In genomic region chr7:101550641-101551531, GRCh38 we compare ENCODE assay signal across 13 cellular contexts.
DNase-seq lines count a peak whose midpoint lies in the region; ATAC-seq and TF ChIP-seq lines count a peak whose summit lies in the region.
"Had no signal": no experiment of that assay in that cellular context is flagged by ENCODE, and none has a peak within 500 bp of the region (broad histone marks: within the 10 kb centered on the region; RNA-seq: fewer than 3 reads in every experiment).

No MANE protein-coding gene starts in this region.

- no peak overlapping the region for H3K9ac ChIP-seq in neuronal stem cell (ENCODE audit: low read depth, low read length, poor library complexity)

- H3K18ac ChIP-seq in neuronal stem cell (ENCODE audit: low read length), result peak overlapping the region; percentile 38

- peaks cover 20 to 27% of the 10 kb centered on the region in 2 donors for H3K36me3 ChIP-seq in neuronal stem cell (replicated peaks in 1 of 2; ENCODE audit: control insufficient read depth in 2 of 2, insufficient read depth in 2 of 2, low read length in 2 of 2)
- H3K36me3 ChIP-seq: ascending aorta, uterus had no signal

- no peak overlapping the region for H3K27ac Mint-ChIP-seq in activated CD8-positive, alpha-beta T cell treated with anti-CD3 and anti-CD28 coated beads for 36 hours
- no peak overlapping the region for H3K27ac Mint-ChIP-seq in activated CD8-positive, alpha-beta T cell treated with anti-CD3 and anti-CD28 coated beads, Interleukin-2, amount 10 ng/mL, durations not matched to agents 7 days and 5 days

- no peak overlapping the region for H3K4me3 Mint-ChIP-seq in activated CD8-positive, alpha-beta T cell treated with anti-CD3 and anti-CD28 coated beads for 36 hours
- H3K4me3 Mint-ChIP-seq in activated CD8-positive, alpha-beta T cell treated with anti-CD3 and anti-CD28 coated beads, Interleukin-2, amount 10 ng/mL, durations not matched to agents 7 days and 5 days, result no peak overlapping the region

- H3K9me3 ChIP-seq in neuronal stem cell (replicated peaks in 1 of 2; ENCODE audit: control insufficient read depth in 2 of 2, insufficient read depth in 1 of 2, low read depth in 1 of 2, low read length in 2 of 2), result peaks cover 0 to 4% of the 10 kb centered on the region in 2 donors
- H3K9me3 ChIP-seq: ascending aorta, uterus had no signal

- no peak overlapping the region for H3K4ac ChIP-seq in neuronal stem cell (ENCODE audit: low read length)

- H2BK120ac ChIP-seq in neuronal stem cell (ENCODE audit: low read depth, low read length), result no peak overlapping the region

- ATAC-seq in activated CD8-positive, alpha-beta T cell treated with anti-CD3 and anti-CD28 coated beads for 36 hours, result peak; percentile 56
- no peak for ATAC-seq in activated CD8-positive, alpha-beta T cell treated with anti-CD3 and anti-CD28 coated beads, Interleukin-2, amount 10 ng/mL, durations not matched to agents 7 days and 5 days
- ATAC-seq in HG03025 (IDR thresholded peaks at IDR 0.05; ENCODE audit: low FRiP score, unreplicated experiment), result no peak
- ATAC-seq in GM21723 (IDR thresholded peaks at IDR 0.05; ENCODE audit: unreplicated experiment), result no peak

- peak overlapping the region; percentile 65 for H3K23ac ChIP-seq in neuronal stem cell (ENCODE audit: low read depth, low read length, poor library complexity)

- peaks cover 1% of the 10 kb centered on the region for H3K79me1 ChIP-seq in neuronal stem cell (ENCODE audit: low read depth, low read length)

- H3K4me1 ChIP-seq in neuronal stem cell (ENCODE audit: control insufficient read depth in 2 of 2, insufficient read depth in 1 of 2, low read depth in 1 of 2, low read length in 2 of 2), result peaks cover 4% of the 10 kb centered on the region in 2 donors
- H3K4me1 ChIP-seq: ascending aorta, uterus had no signal

- no peak overlapping the region for H2BK5ac ChIP-seq in neuronal stem cell (ENCODE audit: low read length)

- POLR2A ChIA-PET in activated CD8-positive, alpha-beta T cell treated with anti-CD3 and anti-CD28 coated beads for 36 hours (lab: Charles Lee), result no interaction called here
- POLR2A ChIA-PET in activated CD8-positive, alpha-beta T cell treated with anti-CD3 and anti-CD28 coated beads, Interleukin-2, amount 10 ng/mL, durations not matched to agents 7 days and 5 days (lab: Charles Lee), result no interaction called here

- H3K27me3 ChIP-seq in neuronal stem cell (ENCODE audit: control insufficient read depth in 3 of 3, insufficient read depth in 3 of 3, low read depth in 1 of 3, low read length in 3 of 3), result peaks cover 0 to 2% (median 0%) of the 10 kb centered on the region in 3 experiments
- H3K27me3 ChIP-seq: ascending aorta, uterus had no signal

- TF ChIP-seq CTCF in activated CD8-positive, alpha-beta T cell treated with anti-CD3 and anti-CD28 coated beads for 36 hours (IDR thresholded peaks at IDR 0.05), result no peak

- DNase-seq in activated CD8-positive, alpha-beta T cell treated with anti-CD3 and anti-CD28 coated beads for 36 hours, result no peak
- no peak for DNase-seq in activated CD8-positive, alpha-beta T cell treated with anti-CD3 and anti-CD28 coated beads, Interleukin-2, amount 10 ng/mL, durations not matched to agents 7 days and 5 days
- DNase-seq in MV-4-11 (lab: John Stamatoyannopoulos, UW) (peak; percentile 81), epidermal melanocyte (ENCODE audit: insufficient read length, low spot score) (peak; percentile 50), neuronal stem cell (ENCODE audit: low spot score) (peak; percentile 73), cerebellar cortex (ENCODE audit: low spot score) (no peak)
- DNase-seq: effector memory CD4-positive, alpha-beta T cell; NCI-H226; occipital lobe had no signal

- H3K9me3 Mint-ChIP-seq in activated CD8-positive, alpha-beta T cell treated with anti-CD3 and anti-CD28 coated beads for 36 hours, result no peaks in the 10 kb centered on the region
- no peaks in the 10 kb centered on the region for H3K9me3 Mint-ChIP-seq in activated CD8-positive, alpha-beta T cell treated with anti-CD3 and anti-CD28 coated beads, Interleukin-2, amount 10 ng/mL, durations not matched to agents 7 days and 5 days (ENCODE audit: insufficient read depth)

- no peaks in the 10 kb centered on the region for H3K4me1 Mint-ChIP-seq in activated CD8-positive, alpha-beta T cell treated with anti-CD3 and anti-CD28 coated beads for 36 hours (ENCODE audit: low read depth)
- H3K4me1 Mint-ChIP-seq in activated CD8-positive, alpha-beta T cell treated with anti-CD3 and anti-CD28 coated beads, Interleukin-2, amount 10 ng/mL, durations not matched to agents 7 days and 5 days (ENCODE audit: low read depth), result no peaks in the 10 kb centered on the region

- no peak overlapping the region for H2BK12ac ChIP-seq in neuronal stem cell (ENCODE audit: low read length)

- H3K14ac ChIP-seq in neuronal stem cell (ENCODE audit: low read length), result no peak overlapping the region

- CTCF ChIA-PET in activated CD8-positive, alpha-beta T cell treated with anti-CD3 and anti-CD28 coated beads for 36 hours (lab: Charles Lee), result no interaction called here
- CTCF ChIA-PET in activated CD8-positive, alpha-beta T cell treated with anti-CD3 and anti-CD28 coated beads, Interleukin-2, amount 10 ng/mL, durations not matched to agents 7 days and 5 days (lab: Charles Lee), result interaction anchor here (1.2 kb wide), 1 partner anchor 8 kb away, joined by 3 read pairs; no protein-coding TSS in a partner anchor

- no peak overlapping the region for H3K4me2 ChIP-seq in neuronal stem cell (ENCODE audit: insufficient read depth, low read length, poor library complexity, severe bottlenecking)

- WGBS in neuronal stem cell (ENCODE audit: extremely low coverage in 2 of 2, insufficient read length in 2 of 2, insufficient replicate concordance in 1 of 2), 2 donors, result no CpG with 5 or more reads among the region's 26 CpGs

- peak overlapping the region; percentile 37 for H2BK15ac ChIP-seq in neuronal stem cell (ENCODE audit: low read length)

- peaks cover 2% of the 10 kb centered on the region for H3K27me3 Mint-ChIP-seq in activated CD8-positive, alpha-beta T cell treated with anti-CD3 and anti-CD28 coated beads for 36 hours
- no peaks in the 10 kb centered on the region for H3K27me3 Mint-ChIP-seq in activated CD8-positive, alpha-beta T cell treated with anti-CD3 and anti-CD28 coated beads, Interleukin-2, amount 10 ng/mL, durations not matched to agents 7 days and 5 days (ENCODE audit: low read depth)

- no peak overlapping the region for H2AK5ac ChIP-seq in neuronal stem cell (ENCODE audit: low read depth, low read length)

- H2AFZ ChIP-seq in neuronal stem cell (ENCODE audit: low read length), result no peak overlapping the region

- H4K91ac ChIP-seq in neuronal stem cell (ENCODE audit: low read depth, low read length, poor library complexity), result no peak overlapping the region

- no peak overlapping the region for H3K4me3 ChIP-seq in neuronal stem cell (ENCODE audit: low read length in 2 of 2)
- H3K4me3 ChIP-seq: ascending aorta, uterus had no signal

- no peaks in the 10 kb centered on the region for H3K36me3 Mint-ChIP-seq in activated CD8-positive, alpha-beta T cell treated with anti-CD3 and anti-CD28 coated beads for 36 hours (ENCODE audit: low read depth)
- no peaks in the 10 kb centered on the region for H3K36me3 Mint-ChIP-seq in activated CD8-positive, alpha-beta T cell treated with anti-CD3 and anti-CD28 coated beads, Interleukin-2, amount 10 ng/mL, durations not matched to agents 7 days and 5 days (ENCODE audit: low read depth)

- intact Hi-C loops in activated CD8-positive, alpha-beta T cell treated with anti-CD3 and anti-CD28 coated beads for 36 hours (cut with micrococcal nuclease), result no loop called here

- H3K27ac ChIP-seq in neuronal stem cell (replicated peaks; ENCODE audit: low read length), result peak overlapping the region; percentile 61
- H3K27ac ChIP-seq: ascending aorta, uterus had no signal

- no peak overlapping the region for H4K8ac ChIP-seq in neuronal stem cell (ENCODE audit: low read depth, low read length)

Comparison
In these comparisons a context has a peak if more than half of its experiments do, and no peak if none do; other contexts are left out.
1. DNase-seq: peak in MV-4-11 (single experiment), epidermal melanocyte (single experiment) and neuronal stem cell (single experiment); none in activated CD8-positive, alpha-beta T cell treated with anti-CD3 and anti-CD28 coated beads for 36 hours (single experiment), activated CD8-positive, alpha-beta T cell treated with anti-CD3 and anti-CD28 coated beads, Interleukin-2, amount 10 ng/mL, durations not matched to agents 7 days and 5 days (single experiment) and cerebellar cortex (single experiment).